In the genomic region with DNA sequence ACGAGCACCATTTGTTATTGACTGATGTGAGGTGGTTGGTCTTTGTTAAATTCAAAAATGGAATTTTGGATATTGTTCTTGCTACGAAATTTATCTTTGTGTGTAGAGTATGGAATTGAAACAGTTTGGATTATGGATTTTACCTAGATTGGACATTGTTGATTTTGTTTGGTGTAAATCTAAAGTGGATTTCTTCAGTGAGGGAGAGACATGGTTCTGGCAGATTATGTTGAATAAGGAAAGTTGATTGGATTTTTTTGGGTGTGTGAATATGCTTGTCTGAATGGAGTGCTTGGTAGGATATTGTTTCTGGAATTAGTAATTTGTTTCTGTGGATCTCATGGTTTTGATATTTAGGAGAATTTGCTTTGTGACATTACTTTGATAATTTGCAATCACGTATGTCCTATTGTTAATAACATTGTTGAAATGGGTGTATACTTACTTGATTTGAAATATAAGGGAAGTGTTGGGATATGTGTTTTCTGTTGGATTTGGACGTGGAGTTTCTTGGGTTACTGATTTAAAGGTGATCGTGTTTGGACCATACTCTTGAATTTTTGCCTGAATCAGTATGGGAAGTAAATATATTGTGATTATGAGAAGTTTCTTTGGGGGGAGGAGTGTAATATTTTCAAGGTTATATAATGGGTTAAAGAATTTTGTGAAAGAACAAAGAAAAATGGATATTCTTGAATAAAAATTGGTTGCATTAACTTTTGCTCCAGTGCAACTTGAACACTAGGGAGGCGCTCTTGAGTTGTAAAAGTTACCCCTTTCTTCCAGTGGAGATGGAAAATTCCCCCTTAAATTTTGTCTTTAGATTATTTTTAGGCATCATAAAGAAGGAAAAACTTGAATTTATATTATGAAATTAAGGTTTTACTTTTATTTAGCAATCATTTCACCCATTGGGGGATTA, we compare ENCODE assay signal across 1 cellular context.
TF ChIP-seq lines count a peak whose summit lies in the region.

No MANE protein-coding gene starts in this region.

TF ChIP-seq in HepG2, 621 proteins besides CTCF, POLR2A, EP300 and RAD21 (continued from another document and continues in another):
- TF ChIP-seq, protein P1, sequence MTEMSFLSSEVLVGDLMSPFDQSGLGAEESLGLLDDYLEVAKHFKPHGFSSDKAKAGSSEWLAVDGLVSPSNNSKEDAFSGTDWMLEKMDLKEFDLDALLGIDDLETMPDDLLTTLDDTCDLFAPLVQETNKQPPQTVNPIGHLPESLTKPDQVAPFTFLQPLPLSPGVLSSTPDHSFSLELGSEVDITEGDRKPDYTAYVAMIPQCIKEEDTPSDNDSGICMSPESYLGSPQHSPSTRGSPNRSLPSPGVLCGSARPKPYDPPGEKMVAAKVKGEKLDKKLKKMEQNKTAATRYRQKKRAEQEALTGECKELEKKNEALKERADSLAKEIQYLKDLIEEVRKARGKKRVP (CRISPR knock-in tag; IDR thresholded peaks at IDR 0.05) = no peak
- TF ChIP-seq SMAD9 (CRISPR knock-in tag; IDR thresholded peaks at IDR 0.05) = no peak
- no peak for TF ChIP-seq ZNF746 (CRISPR knock-in tag; IDR thresholded peaks at IDR 0.05)
- TF ChIP-seq SATB2 (CRISPR knock-in tag; IDR thresholded peaks at IDR 0.05) = no peak
- TF ChIP-seq TP53 (CRISPR knock-in tag; conservative IDR thresholded peaks at IDR 0.05) = no peak
- TF ChIP-seq, protein P2, sequence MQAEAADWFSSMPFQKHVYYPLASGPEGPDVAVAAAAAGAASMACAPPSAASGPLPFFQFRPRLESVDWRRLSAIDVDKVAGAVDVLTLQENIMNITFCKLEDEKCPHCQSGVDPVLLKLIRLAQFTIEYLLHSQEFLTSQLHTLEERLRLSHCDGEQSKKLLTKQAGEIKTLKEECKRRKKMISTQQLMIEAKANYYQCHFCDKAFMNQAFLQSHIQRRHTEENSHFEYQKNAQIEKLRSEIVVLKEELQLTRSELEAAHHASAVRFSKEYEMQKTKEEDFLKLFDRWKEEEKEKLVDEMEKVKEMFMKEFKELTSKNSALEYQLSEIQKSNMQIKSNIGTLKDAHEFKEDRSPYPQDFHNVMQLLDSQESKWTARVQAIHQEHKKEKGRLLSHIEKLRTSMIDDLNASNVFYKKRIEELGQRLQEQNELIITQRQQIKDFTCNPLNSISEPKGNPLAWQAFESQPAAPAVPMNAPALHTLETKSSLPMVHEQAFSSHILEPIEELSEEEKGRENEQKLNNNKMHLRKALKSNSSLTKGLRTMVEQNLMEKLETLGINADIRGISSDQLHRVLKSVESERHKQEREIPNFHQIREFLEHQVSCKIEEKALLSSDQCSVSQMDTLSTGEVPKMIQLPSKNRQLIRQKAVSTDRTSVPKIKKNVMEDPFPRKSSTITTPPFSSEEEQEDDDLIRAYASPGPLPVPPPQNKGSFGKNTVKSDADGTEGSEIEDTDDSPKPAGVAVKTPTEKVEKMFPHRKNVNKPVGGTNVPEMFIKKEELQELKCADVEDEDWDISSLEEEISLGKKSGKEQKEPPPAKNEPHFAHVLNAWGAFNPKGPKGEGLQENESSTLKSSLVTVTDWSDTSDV (CRISPR knock-in tag; IDR thresholded peaks at IDR 0.05) = no peak
- no peak for TF ChIP-seq ATRX (CRISPR knock-in tag; IDR thresholded peaks at IDR 0.05; ENCODE audit: borderline replicate concordance)
- TF ChIP-seq, protein P3, sequence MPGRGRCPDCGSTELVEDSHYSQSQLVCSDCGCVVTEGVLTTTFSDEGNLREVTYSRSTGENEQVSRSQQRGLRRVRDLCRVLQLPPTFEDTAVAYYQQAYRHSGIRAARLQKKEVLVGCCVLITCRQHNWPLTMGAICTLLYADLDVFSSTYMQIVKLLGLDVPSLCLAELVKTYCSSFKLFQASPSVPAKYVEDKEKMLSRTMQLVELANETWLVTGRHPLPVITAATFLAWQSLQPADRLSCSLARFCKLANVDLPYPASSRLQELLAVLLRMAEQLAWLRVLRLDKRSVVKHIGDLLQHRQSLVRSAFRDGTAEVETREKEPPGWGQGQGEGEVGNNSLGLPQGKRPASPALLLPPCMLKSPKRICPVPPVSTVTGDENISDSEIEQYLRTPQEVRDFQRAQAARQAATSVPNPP (CRISPR knock-in tag; IDR thresholded peaks at IDR 0.05) = no peak
- TF ChIP-seq, protein P4, sequence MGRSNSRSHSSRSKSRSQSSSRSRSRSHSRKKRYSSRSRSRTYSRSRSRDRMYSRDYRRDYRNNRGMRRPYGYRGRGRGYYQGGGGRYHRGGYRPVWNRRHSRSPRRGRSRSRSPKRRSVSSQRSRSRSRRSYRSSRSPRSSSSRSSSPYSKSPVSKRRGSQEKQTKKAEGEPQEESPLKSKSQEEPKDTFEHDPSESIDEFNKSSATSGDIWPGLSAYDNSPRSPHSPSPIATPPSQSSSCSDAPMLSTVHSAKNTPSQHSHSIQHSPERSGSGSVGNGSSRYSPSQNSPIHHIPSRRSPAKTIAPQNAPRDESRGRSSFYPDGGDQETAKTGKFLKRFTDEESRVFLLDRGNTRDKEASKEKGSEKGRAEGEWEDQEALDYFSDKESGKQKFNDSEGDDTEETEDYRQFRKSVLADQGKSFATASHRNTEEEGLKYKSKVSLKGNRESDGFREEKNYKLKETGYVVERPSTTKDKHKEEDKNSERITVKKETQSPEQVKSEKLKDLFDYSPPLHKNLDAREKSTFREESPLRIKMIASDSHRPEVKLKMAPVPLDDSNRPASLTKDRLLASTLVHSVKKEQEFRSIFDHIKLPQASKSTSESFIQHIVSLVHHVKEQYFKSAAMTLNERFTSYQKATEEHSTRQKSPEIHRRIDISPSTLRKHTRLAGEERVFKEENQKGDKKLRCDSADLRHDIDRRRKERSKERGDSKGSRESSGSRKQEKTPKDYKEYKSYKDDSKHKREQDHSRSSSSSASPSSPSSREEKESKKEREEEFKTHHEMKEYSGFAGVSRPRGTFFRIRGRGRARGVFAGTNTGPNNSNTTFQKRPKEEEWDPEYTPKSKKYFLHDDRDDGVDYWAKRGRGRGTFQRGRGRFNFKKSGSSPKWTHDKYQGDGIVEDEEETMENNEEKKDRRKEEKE (IDR thresholded peaks at IDR 0.05) = no peak
- 0 out of 2 replicates have a peak, but pooled peaks have one; percentile 6 for TF ChIP-seq HDAC2 (CRISPR knock-in tag; IDR thresholded peaks at IDR 0.05)
- TF ChIP-seq ZNF543 (CRISPR knock-in tag; IDR thresholded peaks at IDR 0.05) = no peak
- no peak for TF ChIP-seq NFKB2 (CRISPR knock-in tag; IDR thresholded peaks at IDR 0.05; ENCODE audit: borderline replicate concordance)
- 0 out of 2 replicates have a peak, but pooled peaks have one; percentile 42 for TF ChIP-seq POLR2AphosphoS5 (IDR thresholded peaks at IDR 0.05; ENCODE audit: low read depth, low read length)
- TF ChIP-seq, protein P5, sequence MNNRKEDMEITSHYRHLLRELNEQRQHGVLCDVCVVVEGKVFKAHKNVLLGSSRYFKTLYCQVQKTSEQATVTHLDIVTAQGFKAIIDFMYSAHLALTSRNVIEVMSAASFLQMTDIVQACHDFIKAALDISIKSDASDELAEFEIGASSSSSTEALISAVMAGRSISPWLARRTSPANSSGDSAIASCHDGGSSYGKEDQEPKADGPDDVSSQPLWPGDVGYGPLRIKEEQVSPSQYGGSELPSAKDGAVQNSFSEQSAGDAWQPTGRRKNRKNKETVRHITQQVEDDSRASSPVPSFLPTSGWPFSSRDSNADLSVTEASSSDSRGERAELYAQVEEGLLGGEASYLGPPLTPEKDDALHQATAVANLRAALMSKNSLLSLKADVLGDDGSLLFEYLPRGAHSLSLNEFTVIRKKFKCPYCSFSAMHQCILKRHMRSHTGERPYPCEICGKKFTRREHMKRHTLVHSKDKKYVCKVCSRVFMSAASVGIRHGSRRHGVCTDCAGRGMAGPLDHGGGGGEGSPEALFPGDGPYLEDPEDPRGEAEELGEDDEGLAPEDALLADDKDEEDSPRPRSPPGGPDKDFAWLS (CRISPR knock-in tag; IDR thresholded peaks at IDR 0.05; ENCODE audit: borderline replicate concordance) = no peak
- TF ChIP-seq ZBTB7A (CRISPR knock-in tag; IDR thresholded peaks at IDR 0.05) = no peak
- no peak for TF ChIP-seq ZNF562 (CRISPR knock-in tag; IDR thresholded peaks at IDR 0.05; ENCODE audit: borderline replicate concordance)
- TF ChIP-seq ZNF589 (CRISPR knock-in tag; conservative IDR thresholded peaks at IDR 0.05) = no peak
- TF ChIP-seq NRL (CRISPR knock-in tag; IDR thresholded peaks at IDR 0.05; ENCODE audit: borderline replicate concordance) = no peak
- no peak for TF ChIP-seq ZNF382 (CRISPR knock-in tag; IDR thresholded peaks at IDR 0.05; ENCODE audit: borderline replicate concordance)
- TF ChIP-seq EHMT2 (IDR thresholded peaks at IDR 0.05; ENCODE audit: borderline replicate concordance, low read depth, low read length) = peak; percentile 72; the same call in 1 of the 2 replicates
- no peak for TF ChIP-seq HCFC1 (IDR thresholded peaks at IDR 0.05; ENCODE audit: low read depth, low read length)
- no peak for TF ChIP-seq KLF12 (CRISPR knock-in tag; IDR thresholded peaks at IDR 0.05; ENCODE audit: borderline replicate concordance)
- no peak for TF ChIP-seq TBP (CRISPR knock-in tag; IDR thresholded peaks at IDR 0.05)
- TF ChIP-seq, protein P6, sequence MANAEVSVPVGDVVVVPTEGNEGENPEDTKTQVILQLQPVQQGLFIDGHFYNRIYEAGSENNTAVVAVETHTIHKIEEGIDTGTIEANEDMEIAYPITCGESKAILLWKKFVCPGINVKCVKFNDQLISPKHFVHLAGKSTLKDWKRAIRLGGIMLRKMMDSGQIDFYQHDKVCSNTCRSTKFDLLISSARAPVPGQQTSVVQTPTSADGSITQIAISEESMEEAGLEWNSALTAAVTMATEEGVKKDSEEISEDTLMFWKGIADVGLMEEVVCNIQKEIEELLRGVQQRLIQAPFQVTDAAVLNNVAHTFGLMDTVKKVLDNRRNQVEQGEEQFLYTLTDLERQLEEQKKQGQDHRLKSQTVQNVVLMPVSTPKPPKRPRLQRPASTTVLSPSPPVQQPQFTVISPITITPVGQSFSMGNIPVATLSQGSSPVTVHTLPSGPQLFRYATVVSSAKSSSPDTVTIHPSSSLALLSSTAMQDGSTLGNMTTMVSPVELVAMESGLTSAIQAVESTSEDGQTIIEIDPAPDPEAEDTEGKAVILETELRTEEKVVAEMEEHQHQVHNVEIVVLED (CRISPR knock-in tag; IDR thresholded peaks at IDR 0.05; ENCODE audit: borderline replicate concordance) = no peak
- TF ChIP-seq SRSF4 (IDR thresholded peaks at IDR 0.05; ENCODE audit: low read depth, low read length, poor library complexity, severe bottlenecking) = no peak
- TF ChIP-seq RBM39 (IDR thresholded peaks at IDR 0.05; ENCODE audit: low read depth, low read length, poor library complexity, severe bottlenecking) = no peak
- no peak for TF ChIP-seq DNMT3B (CRISPR knock-in tag; conservative IDR thresholded peaks at IDR 0.05)
- no peak for TF ChIP-seq KDM3A (CRISPR knock-in tag; IDR thresholded peaks at IDR 0.05; ENCODE audit: low read depth)
- TF ChIP-seq SOX5 (CRISPR knock-in tag; IDR thresholded peaks at IDR 0.05; ENCODE audit: borderline replicate concordance) = no peak
- TF ChIP-seq, protein P7, sequence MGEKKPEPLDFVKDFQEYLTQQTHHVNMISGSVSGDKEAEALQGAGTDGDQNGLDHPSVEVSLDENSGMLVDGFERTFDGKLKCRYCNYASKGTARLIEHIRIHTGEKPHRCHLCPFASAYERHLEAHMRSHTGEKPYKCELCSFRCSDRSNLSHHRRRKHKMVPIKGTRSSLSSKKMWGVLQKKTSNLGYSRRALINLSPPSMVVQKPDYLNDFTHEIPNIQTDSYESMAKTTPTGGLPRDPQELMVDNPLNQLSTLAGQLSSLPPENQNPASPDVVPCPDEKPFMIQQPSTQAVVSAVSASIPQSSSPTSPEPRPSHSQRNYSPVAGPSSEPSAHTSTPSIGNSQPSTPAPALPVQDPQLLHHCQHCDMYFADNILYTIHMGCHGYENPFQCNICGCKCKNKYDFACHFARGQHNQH (CRISPR knock-in tag; IDR thresholded peaks at IDR 0.05) = no peak
- TF ChIP-seq, protein P8, sequence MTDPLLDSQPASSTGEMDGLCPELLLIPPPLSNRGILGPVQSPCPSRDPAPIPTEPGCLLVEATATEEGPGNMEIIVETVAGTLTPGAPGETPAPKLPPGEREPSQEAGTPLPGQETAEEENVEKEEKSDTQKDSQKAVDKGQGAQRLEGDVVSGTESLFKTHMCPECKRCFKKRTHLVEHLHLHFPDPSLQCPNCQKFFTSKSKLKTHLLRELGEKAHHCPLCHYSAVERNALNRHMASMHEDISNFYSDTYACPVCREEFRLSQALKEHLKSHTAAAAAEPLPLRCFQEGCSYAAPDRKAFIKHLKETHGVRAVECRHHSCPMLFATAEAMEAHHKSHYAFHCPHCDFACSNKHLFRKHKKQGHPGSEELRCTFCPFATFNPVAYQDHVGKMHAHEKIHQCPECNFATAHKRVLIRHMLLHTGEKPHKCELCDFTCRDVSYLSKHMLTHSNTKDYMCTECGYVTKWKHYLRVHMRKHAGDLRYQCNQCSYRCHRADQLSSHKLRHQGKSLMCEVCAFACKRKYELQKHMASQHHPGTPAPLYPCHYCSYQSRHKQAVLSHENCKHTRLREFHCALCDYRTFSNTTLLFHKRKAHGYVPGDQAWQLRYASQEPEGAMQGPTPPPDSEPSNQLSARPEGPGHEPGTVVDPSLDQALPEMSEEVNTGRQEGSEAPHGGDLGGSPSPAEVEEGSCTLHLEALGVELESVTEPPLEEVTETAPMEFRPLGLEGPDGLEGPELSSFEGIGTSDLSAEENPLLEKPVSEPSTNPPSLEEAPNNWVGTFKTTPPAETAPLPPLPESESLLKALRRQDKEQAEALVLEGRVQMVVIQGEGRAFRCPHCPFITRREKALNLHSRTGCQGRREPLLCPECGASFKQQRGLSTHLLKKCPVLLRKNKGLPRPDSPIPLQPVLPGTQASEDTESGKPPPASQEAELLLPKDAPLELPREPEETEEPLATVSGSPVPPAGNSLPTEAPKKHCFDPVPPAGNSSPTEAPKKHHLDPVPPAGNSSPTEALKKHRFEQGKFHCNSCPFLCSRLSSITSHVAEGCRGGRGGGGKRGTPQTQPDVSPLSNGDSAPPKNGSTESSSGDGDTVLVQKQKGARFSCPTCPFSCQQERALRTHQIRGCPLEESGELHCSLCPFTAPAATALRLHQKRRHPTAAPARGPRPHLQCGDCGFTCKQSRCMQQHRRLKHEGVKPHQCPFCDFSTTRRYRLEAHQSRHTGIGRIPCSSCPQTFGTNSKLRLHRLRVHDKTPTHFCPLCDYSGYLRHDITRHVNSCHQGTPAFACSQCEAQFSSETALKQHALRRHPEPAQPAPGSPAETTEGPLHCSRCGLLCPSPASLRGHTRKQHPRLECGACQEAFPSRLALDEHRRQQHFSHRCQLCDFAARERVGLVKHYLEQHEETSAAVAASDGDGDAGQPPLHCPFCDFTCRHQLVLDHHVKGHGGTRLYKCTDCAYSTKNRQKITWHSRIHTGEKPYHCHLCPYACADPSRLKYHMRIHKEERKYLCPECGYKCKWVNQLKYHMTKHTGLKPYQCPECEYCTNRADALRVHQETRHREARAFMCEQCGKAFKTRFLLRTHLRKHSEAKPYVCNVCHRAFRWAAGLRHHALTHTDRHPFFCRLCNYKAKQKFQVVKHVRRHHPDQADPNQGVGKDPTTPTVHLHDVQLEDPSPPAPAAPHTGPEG (CRISPR knock-in tag; IDR thresholded peaks at IDR 0.05) = no peak
- TF ChIP-seq KAT7 (CRISPR knock-in tag; IDR thresholded peaks at IDR 0.05; ENCODE audit: borderline replicate concordance) = no peak
- TF ChIP-seq ATM (IDR thresholded peaks at IDR 0.05; ENCODE audit: borderline replicate concordance) = no peak
- TF ChIP-seq, protein P9, sequence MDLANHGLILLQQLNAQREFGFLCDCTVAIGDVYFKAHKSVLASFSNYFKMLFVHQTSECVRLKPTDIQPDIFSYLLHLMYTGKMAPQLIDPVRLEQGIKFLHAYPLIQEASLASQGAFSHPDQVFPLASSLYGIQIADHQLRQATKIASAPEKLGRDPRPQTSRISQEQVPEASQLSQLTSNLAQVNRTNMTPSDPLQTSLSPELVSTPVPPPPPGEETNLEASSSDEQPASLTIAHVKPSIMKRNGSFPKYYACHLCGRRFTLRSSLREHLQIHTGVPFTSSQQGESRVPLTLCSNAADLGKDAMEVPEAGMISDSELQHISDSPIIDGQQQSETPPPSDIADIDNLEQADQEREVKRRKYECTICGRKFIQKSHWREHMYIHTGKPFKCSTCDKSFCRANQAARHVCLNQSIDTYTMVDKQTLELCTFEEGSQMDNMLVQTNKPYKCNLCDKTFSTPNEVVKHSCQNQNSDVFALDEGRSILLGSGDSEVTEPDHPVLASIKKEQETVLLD (CRISPR knock-in tag; IDR thresholded peaks at IDR 0.05; ENCODE audit: low read depth) = no peak
